Comparison of ENCODE assay signal across 27 cellular contexts in genomic region chr11:8650401-8650990, GRCh38. TPM values are rescaled to one million over a fixed set of nuclear protein-coding genes. Genes with fewer than 3 reads are reported as not detected.
DNase-seq lines count a peak whose midpoint lies in the region; ATAC-seq and TF ChIP-seq lines count a peak whose summit lies in the region.
"Had no signal": no experiment of that assay in that cellular context is flagged by ENCODE, and none has a peak within 500 bp of the region (broad histone marks: within the 10 kb centered on the region; RNA-seq: fewer than 3 reads in every experiment).

No MANE protein-coding gene starts in this region.

- H3K9ac ChIP-seq in SK-N-SH, result no peak overlapping the region
- H3K9ac ChIP-seq: BLaER1 treated with 17β-estradiol and CSF1 and Interleukin-3, amounts not matched to agents 10 nM and 100 nM had no signal

- H3K27me3 ChIP-seq in SK-N-SH (ENCODE audit: insufficient read depth), result no peaks in the 10 kb centered on the region
- H3K27me3 ChIP-seq: BLaER1 treated with 17β-estradiol and CSF1 and Interleukin-3, amounts not matched to agents 10 nM and 100 nM; breast epithelium; left lung had no signal

- H3K36me3 ChIP-seq in SK-N-SH (replicated peaks in 1 of 2; ENCODE audit: control insufficient read depth in 1 of 2, insufficient read depth in 2 of 2, low read length in 1 of 2), result peaks cover 4 to 26% of the 10 kb centered on the region in 2 experiments
- H3K36me3 ChIP-seq: breast epithelium, WERI-Rb-1 had no signal

- H3K9me2 ChIP-seq in SK-N-SH, result no peaks in the 10 kb centered on the region

- 97% methylated on average over 2 of the region's 2 CpGs for WGBS in SK-N-SH (ENCODE audit: low lambda C conversion rate)

- H3K9me3 ChIP-seq in SK-N-SH, result no peaks in the 10 kb centered on the region
- H3K9me3 ChIP-seq: A549; BLaER1 treated with 17β-estradiol and CSF1 and Interleukin-3, amounts not matched to agents 10 nM and 100 nM; breast epithelium; left lung had no signal

- H3K27me3 Mint-ChIP-seq in activated T-helper 17 cell treated with anti-CD3 and anti-CD28 coated beads, Interleukin-2, amount 50 U/mL, for 72 hours, result no peaks in the 10 kb centered on the region
- H3K27me3 Mint-ChIP-seq in glutamatergic neuron (ENCODE audit: unreplicated experiment), result no peaks in the 10 kb centered on the region
- H3K27me3 Mint-ChIP-seq: activated CD4-positive, alpha-beta T cell treated with anti-CD3 and anti-CD28 coated beads, Interleukin-2, amount 10 ng/mL, durations not matched to agents 7 days and 5 days; activated naive CD4-positive, alpha-beta T cell treated with anti-CD3 and anti-CD28 coated beads, Interleukin-2, amount 10 ng/mL, durations not matched to agents 7 days and 5 days; naive thymus-derived CD4-positive, alpha-beta T cell; type B pancreatic cell had no signal

- no peaks in the 10 kb centered on the region for H4K20me1 ChIP-seq in SK-N-SH (ENCODE audit: insufficient read depth)
- H4K20me1 ChIP-seq: BLaER1 treated with 17β-estradiol and CSF1 and Interleukin-3, amounts not matched to agents 10 nM and 100 nM had no signal

- H3K36me3 Mint-ChIP-seq in activated T-helper 17 cell treated with anti-CD3 and anti-CD28 coated beads, Interleukin-2, amount 50 U/mL, for 72 hours (ENCODE audit: low read depth), result peaks cover 59% of the 10 kb centered on the region
- no peaks in the 10 kb centered on the region for H3K36me3 Mint-ChIP-seq in glutamatergic neuron (ENCODE audit: unreplicated experiment)

- DNase-seq in AG08395 (ENCODE audit: low spot score) (peak; percentile 46), HFF-Myc (ENCODE audit: extremely low read depth, low read depth) (peak; percentile 57), glutamatergic neuron (no peak), SK-N-SH (no peak), AG08396 (ENCODE audit: low spot score) (no peak)
- DNase-seq: activated CD4-positive, alpha-beta T cell treated with anti-CD3 and anti-CD28 coated beads, Interleukin-2, amount 10 ng/mL, durations not matched to agents 7 days and 5 days; activated naive CD4-positive, alpha-beta T cell treated with anti-CD3 and anti-CD28 coated beads, Interleukin-2, amount 10 ng/mL, durations not matched to agents 7 days and 5 days; activated T-cell treated with anti-CD3 and anti-CD28 coated beads, Interleukin-2, amount 50 U/mL, for 48 hours; amygdala; foreskin melanocyte; hippocampal formation; Karpas-422; left lung; MV-4-11; naive thymus-derived CD4-positive, alpha-beta T cell; NCI-H1694; small intestine; stimulated activated CD4-positive, alpha-beta T cell treated with anti-CD3 and anti-CD28 coated beads, Interleukin-1b, Interleukin-23, amount 100 ng/mL, for 48 hours; WERI-Rb-1 had no signal

- POLR2A ChIA-PET in SK-N-SH (lab: Yijun Ruan, JAX), result no interaction called here

- H3K27ac Mint-ChIP-seq in activated T-helper 17 cell treated with anti-CD3 and anti-CD28 coated beads, Interleukin-2, amount 50 U/mL, for 72 hours, result peak overlapping the region; percentile 64
- peak overlapping the region; percentile 7 for H3K27ac Mint-ChIP-seq in glutamatergic neuron (ENCODE audit: unreplicated experiment)
- H3K27ac Mint-ChIP-seq: activated CD4-positive, alpha-beta T cell treated with anti-CD3 and anti-CD28 coated beads, Interleukin-2, amount 10 ng/mL, durations not matched to agents 7 days and 5 days; activated naive CD4-positive, alpha-beta T cell treated with anti-CD3 and anti-CD28 coated beads, Interleukin-2, amount 10 ng/mL, durations not matched to agents 7 days and 5 days; type B pancreatic cell had no signal

- no peaks in the 10 kb centered on the region for H3K9me3 Mint-ChIP-seq in activated T-helper 17 cell treated with anti-CD3 and anti-CD28 coated beads, Interleukin-2, amount 50 U/mL, for 72 hours
- H3K9me3 Mint-ChIP-seq in glutamatergic neuron (ENCODE audit: unreplicated experiment), result peaks cover 3% of the 10 kb centered on the region
- H3K9me3 Mint-ChIP-seq: activated CD4-positive, alpha-beta T cell treated with anti-CD3 and anti-CD28 coated beads, Interleukin-2, amount 10 ng/mL, durations not matched to agents 7 days and 5 days; activated naive CD4-positive, alpha-beta T cell treated with anti-CD3 and anti-CD28 coated beads, Interleukin-2, amount 10 ng/mL, durations not matched to agents 7 days and 5 days; naive thymus-derived CD4-positive, alpha-beta T cell; type B pancreatic cell had no signal

- no peak for ATAC-seq in activated T-helper 17 cell treated with anti-CD3 and anti-CD28 coated beads, Interleukin-2, amount 50 U/mL, for 72 hours (replicated peaks)
- ATAC-seq in HG02623 (IDR thresholded peaks at IDR 0.05; ENCODE audit: unreplicated experiment) (no peak), HG03045 (IDR thresholded peaks at IDR 0.05; ENCODE audit: unreplicated experiment) (no peak)
- ATAC-seq: left lung; naive thymus-derived CD4-positive, alpha-beta T cell had no signal

- peaks cover 0 to 7% of the 10 kb centered on the region in 2 experiments; a peak in 3 of 4 replicates for H3K4me1 ChIP-seq in SK-N-SH (ENCODE audit: control insufficient read depth in 1 of 2, insufficient read depth in 2 of 2, low read depth in 1 of 2, low read length in 1 of 2)
- H3K4me1 ChIP-seq: BLaER1 treated with 17β-estradiol and CSF1 and Interleukin-3, amounts not matched to agents 10 nM and 100 nM; breast epithelium; left lung had no signal

- H3K79me2 ChIP-seq in SK-N-SH (ENCODE audit: insufficient read depth), result no peaks in the 10 kb centered on the region

- H3K4me3 Mint-ChIP-seq in activated T-helper 17 cell treated with anti-CD3 and anti-CD28 coated beads, Interleukin-2, amount 50 U/mL, for 72 hours, result no peak overlapping the region
- peak overlapping the region; percentile 22 for H3K4me3 Mint-ChIP-seq in glutamatergic neuron (ENCODE audit: unreplicated experiment)
- H3K4me3 Mint-ChIP-seq: activated CD4-positive, alpha-beta T cell treated with anti-CD3 and anti-CD28 coated beads, Interleukin-2, amount 10 ng/mL, durations not matched to agents 7 days and 5 days; activated naive CD4-positive, alpha-beta T cell treated with anti-CD3 and anti-CD28 coated beads, Interleukin-2, amount 10 ng/mL, durations not matched to agents 7 days and 5 days; naive thymus-derived CD4-positive, alpha-beta T cell; type B pancreatic cell had no signal

- no peak overlapping the region for H2AFZ ChIP-seq in SK-N-SH (ENCODE audit: low read depth)

- H3K27ac ChIP-seq in SK-N-SH (ENCODE audit: low read depth in 2 of 2, low read length in 1 of 2), result no peak overlapping the region
- H3K27ac ChIP-seq: BLaER1 treated with 17β-estradiol and CSF1 and Interleukin-3, amounts not matched to agents 10 nM and 100 nM; breast epithelium; coronary artery; left lung; WERI-Rb-1 had no signal

- no peak for TF ChIP-seq CTCF in HFF-Myc (IDR thresholded peaks at IDR 0.05; ENCODE audit: low read depth, low read length, missing control alignments)
- TF ChIP-seq CTCF in glutamatergic neuron (IDR thresholded peaks at IDR 0.05; ENCODE audit: partially characterized antibody, unreplicated experiment), result no peak
- no peak for TF ChIP-seq CTCF in SK-N-SH (IDR thresholded peaks at IDR 0.05)

- no peak overlapping the region for H3K4me2 ChIP-seq in SK-N-SH
- H3K4me2 ChIP-seq: A549; BLaER1 treated with 17β-estradiol and CSF1 and Interleukin-3, amounts not matched to agents 10 nM and 100 nM had no signal

- CTCF ChIA-PET in SK-N-SH (lab: Yijun Ruan, JAX), result interaction anchor here (0.6 kb wide), 1 partner anchor 17 kb away, joined by 4 read pairs; no protein-coding TSS in a partner anchor

- H3K4me3 ChIP-seq in HFF-Myc (replicated peaks; ENCODE audit: low read depth, low read length) (no peak overlapping the region), SK-N-SH (ENCODE audit: low read depth in 2 of 2, low read length in 1 of 2) (no peak overlapping the region)
- H3K4me3 ChIP-seq: A549; BLaER1 treated with 17β-estradiol and CSF1 and Interleukin-3, amounts not matched to agents 10 nM and 100 nM; breast epithelium; coronary artery; left lung had no signal

- TF ChIP-seq RAD21 in SK-N-SH (IDR thresholded peaks at IDR 0.05; ENCODE audit: low read length), result no peak

- no peak for TF ChIP-seq EP300 in SK-N-SH (IDR thresholded peaks at IDR 0.05; ENCODE audit: borderline replicate concordance in 1 of 2, low read depth in 1 of 2, low read length in 1 of 2)

- H3F3A ChIP-seq in SK-N-SH (replicated peaks; ENCODE audit: insufficient read depth), result peaks cover 16% of the 10 kb centered on the region

- H3K4me1 Mint-ChIP-seq in activated T-helper 17 cell treated with anti-CD3 and anti-CD28 coated beads, Interleukin-2, amount 50 U/mL, for 72 hours, result no peaks in the 10 kb centered on the region
- H3K4me1 Mint-ChIP-seq in glutamatergic neuron (ENCODE audit: low read depth, unreplicated experiment), result peaks cover 11% of the 10 kb centered on the region

TF ChIP-seq in SK-N-SH, 30 proteins besides CTCF, POLR2A, EP300 and RAD21:
- TF ChIP-seq IRF3 (IDR thresholded peaks at IDR 0.05; ENCODE audit: low read depth, low read length), result no peak

RNA-seq across cellular contexts. Expression of gene TRIM66, which starts 32.0 kb away (rescaled TPM):
- 10 to 100 TPM; 15.2 to 19.9 TPM for total RNA-seq in activated T-helper 17 cell treated with anti-CD3 and anti-CD28 coated beads, Interleukin-2, amount 50 U/mL, for 72 hours
- total RNA-seq in glutamatergic neuron (ENCODE audit: unreplicated experiment), result 59.5 TPM
- polyA plus RNA-seq in SK-N-SH (2012; rRNA removed), result 6.4 and 8.0 TPM in 2 replicates
- 2.5 and 2.7 TPM in 2 replicates for polyA plus RNA-seq in SK-N-SH (2012; cell fraction: cytosol; rRNA removed)
- 44.1 and 62.7 TPM in 2 replicates for polyA plus RNA-seq in SK-N-SH (2012; cell fraction: nucleus; rRNA removed)

RNA-seq across cellular contexts. Expression of gene RPL27A, which starts 32.1 kb away (rescaled TPM):
- 1,000 to 10,000 TPM; 1,241 to 1,415 TPM for total RNA-seq in activated T-helper 17 cell treated with anti-CD3 and anti-CD28 coated beads, Interleukin-2, amount 50 U/mL, for 72 hours
- total RNA-seq in glutamatergic neuron (ENCODE audit: unreplicated experiment), result 398 TPM
- polyA plus RNA-seq in SK-N-SH (2012; rRNA removed), result 752 and 1,162 TPM in 2 replicates
- polyA plus RNA-seq in SK-N-SH (2012; cell fraction: cytosol; rRNA removed), result 1,039 and 1,258 TPM in 2 replicates
- 308 and 341 TPM in 2 replicates for polyA plus RNA-seq in SK-N-SH (2012; cell fraction: nucleus; rRNA removed)

RNA-seq across cellular contexts. Expression of gene STK33, which starts 56.5 kb away (rescaled TPM):
- 1 to 10 TPM in 1 of 2 donors, under 1 TPM in 1; 0.40 to 1.0 TPM for total RNA-seq in activated T-helper 17 cell treated with anti-CD3 and anti-CD28 coated beads, Interleukin-2, amount 50 U/mL, for 72 hours
- total RNA-seq in glutamatergic neuron (ENCODE audit: unreplicated experiment), result 8.5 TPM
- 12.3 and 16.6 TPM in 2 replicates for polyA plus RNA-seq in SK-N-SH (2012; rRNA removed)
- polyA plus RNA-seq in SK-N-SH (2012; cell fraction: cytosol; rRNA removed), result 13.4 and 16.3 TPM in 2 replicates
- polyA plus RNA-seq in SK-N-SH (2012; cell fraction: nucleus; rRNA removed), result 21.3 and 32.6 TPM in 2 replicates
- polyA plus RNA-seq: naive thymus-derived CD4-positive, alpha-beta T cell had no signal

Comparison
In these comparisons a context has a peak if more than half of its experiments do, and no peak if none do; other contexts are left out.
1. DNase-seq: peak in AG08395 (single experiment) and HFF-Myc (single experiment); none in glutamatergic neuron (single experiment), SK-N-SH (single experiment) and AG08396 (single experiment).